In the genomic region with DNA sequence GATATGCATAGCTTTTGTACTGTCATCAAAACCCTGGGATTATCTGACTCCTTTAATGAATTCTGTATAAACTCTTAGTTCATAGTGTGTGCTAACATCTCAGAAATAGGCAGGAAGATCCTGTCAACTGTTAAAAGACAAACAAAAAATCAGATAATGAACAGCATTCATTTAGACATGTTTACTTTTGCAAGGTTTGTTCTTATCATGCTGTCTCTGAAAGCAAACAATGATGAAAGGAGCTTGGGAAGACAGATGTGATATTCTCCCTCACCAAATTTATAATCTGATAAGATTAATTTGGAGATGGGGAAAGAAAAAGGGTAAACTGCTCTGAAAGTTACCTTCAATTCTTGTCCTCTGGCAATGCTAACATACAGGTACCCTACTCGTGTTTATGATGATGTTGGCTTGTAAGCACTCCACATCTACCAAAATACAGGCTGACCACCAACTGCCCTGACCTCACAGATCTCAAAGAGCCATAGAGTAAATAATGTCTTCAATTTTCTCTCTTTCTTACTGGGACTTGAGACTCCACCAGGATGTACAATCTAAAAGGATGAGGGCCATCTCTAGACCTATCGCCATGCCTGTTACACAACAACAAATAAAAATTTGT, we compare ENCODE assay signal across 1 cellular context.
TF ChIP-seq lines count a peak whose summit lies in the region.

No MANE protein-coding gene starts in this region.

TF ChIP-seq in HepG2, 621 proteins besides CTCF, POLR2A, EP300 and RAD21 (continued from another document and continues in another):
- TF ChIP-seq ZNF614 (CRISPR knock-in tag; IDR thresholded peaks at IDR 0.05; ENCODE audit: borderline replicate concordance) (no peak), ZNF644 (CRISPR knock-in tag; IDR thresholded peaks at IDR 0.05; ENCODE audit: low read depth) (no peak), ZMYM4 (CRISPR knock-in tag; IDR thresholded peaks at IDR 0.05) (no peak), NR2C2 (CRISPR knock-in tag; IDR thresholded peaks at IDR 0.05; ENCODE audit: borderline replicate concordance) (no peak), PAWR (CRISPR knock-in tag; IDR thresholded peaks at IDR 0.05; ENCODE audit: borderline replicate concordance) (no peak), BHLHE40 (IDR thresholded peaks at IDR 0.05; ENCODE audit: low read length) (no peak), ZNF317 (CRISPR knock-in tag; IDR thresholded peaks at IDR 0.05) (no peak), KDM4B (CRISPR knock-in tag; IDR thresholded peaks at IDR 0.05) (no peak), NRL (CRISPR knock-in tag; IDR thresholded peaks at IDR 0.05; ENCODE audit: borderline replicate concordance) (no peak), ZNF891 (CRISPR knock-in tag; IDR thresholded peaks at IDR 0.05) (no peak), MAZ (IDR thresholded peaks at IDR 0.05; ENCODE audit: borderline replicate concordance, low read depth, low read length) (no peak), MAZ (CRISPR knock-in tag; IDR thresholded peaks at IDR 0.05; ENCODE audit: low read depth) (no peak), SALL2 (CRISPR knock-in tag; IDR thresholded peaks at IDR 0.05) (no peak), ZBTB38 (CRISPR knock-in tag; IDR thresholded peaks at IDR 0.05) (no peak), U2AF1 (optimal IDR thresholded peaks at IDR 0.05; ENCODE audit: low read depth, low read length) (no peak), IRX3 (CRISPR knock-in tag; IDR thresholded peaks at IDR 0.05; ENCODE audit: borderline replicate concordance, low read depth) (no peak), NFIC (IDR thresholded peaks at IDR 0.05; ENCODE audit: low read length) (peak; percentile 48; the same call in 1 of the 2 replicates), MAFK (conservative IDR thresholded peaks at IDR 0.05 in 1 of 2, IDR thresholded peaks at IDR 0.05 in 1 of 2; ENCODE audit: low read length in 2 of 2) (no peak), ZNF569 (CRISPR knock-in tag; IDR thresholded peaks at IDR 0.05; ENCODE audit: borderline replicate concordance) (no peak), ZNF441 (CRISPR knock-in tag; IDR thresholded peaks at IDR 0.05; ENCODE audit: borderline replicate concordance) (no peak), NONO (IDR thresholded peaks at IDR 0.05) (no peak), NONO (CRISPR knock-in tag; conservative IDR thresholded peaks at IDR 0.05) (no peak), GABPA (IDR thresholded peaks at IDR 0.05; ENCODE audit: low read depth, low read length) (no peak), GABPA (CRISPR knock-in tag; IDR thresholded peaks at IDR 0.05; ENCODE audit: low read depth) (no peak), KDM6A (CRISPR knock-in tag; IDR thresholded peaks at IDR 0.05; ENCODE audit: low read depth) (0 out of 2 replicates have a peak, but pooled peaks have one; percentile 13), ATM (IDR thresholded peaks at IDR 0.05; ENCODE audit: borderline replicate concordance) (no peak), ZFP1 (CRISPR knock-in tag; IDR thresholded peaks at IDR 0.05) (no peak), ZSCAN21 (CRISPR knock-in tag; IDR thresholded peaks at IDR 0.05; ENCODE audit: borderline replicate concordance) (no peak)
- TF ChIP-seq, protein P1, sequence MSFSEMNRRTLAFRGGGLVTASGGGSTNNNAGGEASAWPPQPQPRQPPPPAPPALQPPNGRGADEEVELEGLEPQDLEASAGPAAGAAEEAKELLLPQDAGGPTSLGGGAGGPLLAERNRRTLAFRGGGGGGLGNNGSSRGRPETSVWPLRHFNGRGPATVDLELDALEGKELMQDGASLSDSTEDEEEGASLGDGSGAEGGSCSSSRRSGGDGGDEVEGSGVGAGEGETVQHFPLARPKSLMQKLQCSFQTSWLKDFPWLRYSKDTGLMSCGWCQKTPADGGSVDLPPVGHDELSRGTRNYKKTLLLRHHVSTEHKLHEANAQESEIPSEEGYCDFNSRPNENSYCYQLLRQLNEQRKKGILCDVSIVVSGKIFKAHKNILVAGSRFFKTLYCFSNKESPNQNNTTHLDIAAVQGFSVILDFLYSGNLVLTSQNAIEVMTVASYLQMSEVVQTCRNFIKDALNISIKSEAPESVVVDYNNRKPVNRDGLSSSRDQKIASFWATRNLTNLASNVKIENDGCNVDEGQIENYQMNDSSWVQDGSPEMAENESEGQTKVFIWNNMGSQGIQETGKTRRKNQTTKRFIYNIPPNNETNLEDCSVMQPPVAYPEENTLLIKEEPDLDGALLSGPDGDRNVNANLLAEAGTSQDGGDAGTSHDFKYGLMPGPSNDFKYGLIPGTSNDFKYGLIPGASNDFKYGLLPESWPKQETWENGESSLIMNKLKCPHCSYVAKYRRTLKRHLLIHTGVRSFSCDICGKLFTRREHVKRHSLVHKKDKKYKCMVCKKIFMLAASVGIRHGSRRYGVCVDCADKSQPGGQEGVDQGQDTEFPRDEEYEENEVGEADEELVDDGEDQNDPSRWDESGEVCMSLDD (CRISPR knock-in tag; IDR thresholded peaks at IDR 0.05; ENCODE audit: borderline replicate concordance), result no peak
- TF ChIP-seq, protein P2, sequence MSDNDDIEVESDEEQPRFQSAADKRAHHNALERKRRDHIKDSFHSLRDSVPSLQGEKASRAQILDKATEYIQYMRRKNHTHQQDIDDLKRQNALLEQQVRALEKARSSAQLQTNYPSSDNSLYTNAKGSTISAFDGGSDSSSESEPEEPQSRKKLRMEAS (IDR thresholded peaks at IDR 0.05), result no peak
- TF ChIP-seq, protein P3, sequence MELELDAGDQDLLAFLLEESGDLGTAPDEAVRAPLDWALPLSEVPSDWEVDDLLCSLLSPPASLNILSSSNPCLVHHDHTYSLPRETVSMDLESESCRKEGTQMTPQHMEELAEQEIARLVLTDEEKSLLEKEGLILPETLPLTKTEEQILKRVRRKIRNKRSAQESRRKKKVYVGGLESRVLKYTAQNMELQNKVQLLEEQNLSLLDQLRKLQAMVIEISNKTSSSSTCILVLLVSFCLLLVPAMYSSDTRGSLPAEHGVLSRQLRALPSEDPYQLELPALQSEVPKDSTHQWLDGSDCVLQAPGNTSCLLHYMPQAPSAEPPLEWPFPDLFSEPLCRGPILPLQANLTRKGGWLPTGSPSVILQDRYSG (CRISPR knock-in tag; IDR thresholded peaks at IDR 0.05), result no peak
- TF ChIP-seq, protein P4, sequence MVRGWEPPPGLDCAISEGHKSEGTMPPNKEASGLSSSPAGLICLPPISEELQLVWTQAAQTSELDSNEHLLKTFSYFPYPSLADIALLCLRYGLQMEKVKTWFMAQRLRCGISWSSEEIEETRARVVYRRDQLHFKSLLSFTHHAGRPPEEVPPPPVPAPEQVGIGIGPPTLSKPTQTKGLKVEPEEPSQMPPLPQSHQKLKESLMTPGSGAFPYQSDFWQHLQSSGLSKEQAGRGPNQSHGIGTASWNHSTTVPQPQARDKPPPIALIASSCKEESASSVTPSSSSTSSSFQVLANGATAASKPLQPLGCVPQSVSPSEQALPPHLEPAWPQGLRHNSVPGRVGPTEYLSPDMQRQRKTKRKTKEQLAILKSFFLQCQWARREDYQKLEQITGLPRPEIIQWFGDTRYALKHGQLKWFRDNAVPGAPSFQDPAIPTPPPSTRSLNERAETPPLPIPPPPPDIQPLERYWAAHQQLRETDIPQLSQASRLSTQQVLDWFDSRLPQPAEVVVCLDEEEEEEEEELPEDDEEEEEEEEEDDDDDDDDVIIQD (CRISPR knock-in tag; IDR thresholded peaks at IDR 0.05; ENCODE audit: low read depth), result no peak
- TF ChIP-seq, protein P5, sequence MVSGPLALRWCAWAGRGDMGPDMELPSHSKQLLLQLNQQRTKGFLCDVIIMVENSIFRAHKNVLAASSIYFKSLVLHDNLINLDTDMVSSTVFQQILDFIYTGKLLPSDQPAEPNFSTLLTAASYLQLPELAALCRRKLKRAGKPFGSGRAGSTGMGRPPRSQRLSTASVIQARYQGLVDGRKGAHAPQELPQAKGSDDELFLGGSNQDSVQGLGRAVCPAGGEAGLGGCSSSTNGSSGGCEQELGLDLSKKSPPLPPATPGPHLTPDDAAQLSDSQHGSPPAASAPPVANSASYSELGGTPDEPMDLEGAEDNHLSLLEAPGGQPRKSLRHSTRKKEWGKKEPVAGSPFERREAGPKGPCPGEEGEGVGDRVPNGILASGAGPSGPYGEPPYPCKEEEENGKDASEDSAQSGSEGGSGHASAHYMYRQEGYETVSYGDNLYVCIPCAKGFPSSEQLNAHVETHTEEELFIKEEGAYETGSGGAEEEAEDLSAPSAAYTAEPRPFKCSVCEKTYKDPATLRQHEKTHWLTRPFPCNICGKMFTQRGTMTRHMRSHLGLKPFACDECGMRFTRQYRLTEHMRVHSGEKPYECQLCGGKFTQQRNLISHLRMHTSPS (CRISPR knock-in tag; IDR thresholded peaks at IDR 0.05; ENCODE audit: low read depth), result no peak
- TF ChIP-seq, protein P6, sequence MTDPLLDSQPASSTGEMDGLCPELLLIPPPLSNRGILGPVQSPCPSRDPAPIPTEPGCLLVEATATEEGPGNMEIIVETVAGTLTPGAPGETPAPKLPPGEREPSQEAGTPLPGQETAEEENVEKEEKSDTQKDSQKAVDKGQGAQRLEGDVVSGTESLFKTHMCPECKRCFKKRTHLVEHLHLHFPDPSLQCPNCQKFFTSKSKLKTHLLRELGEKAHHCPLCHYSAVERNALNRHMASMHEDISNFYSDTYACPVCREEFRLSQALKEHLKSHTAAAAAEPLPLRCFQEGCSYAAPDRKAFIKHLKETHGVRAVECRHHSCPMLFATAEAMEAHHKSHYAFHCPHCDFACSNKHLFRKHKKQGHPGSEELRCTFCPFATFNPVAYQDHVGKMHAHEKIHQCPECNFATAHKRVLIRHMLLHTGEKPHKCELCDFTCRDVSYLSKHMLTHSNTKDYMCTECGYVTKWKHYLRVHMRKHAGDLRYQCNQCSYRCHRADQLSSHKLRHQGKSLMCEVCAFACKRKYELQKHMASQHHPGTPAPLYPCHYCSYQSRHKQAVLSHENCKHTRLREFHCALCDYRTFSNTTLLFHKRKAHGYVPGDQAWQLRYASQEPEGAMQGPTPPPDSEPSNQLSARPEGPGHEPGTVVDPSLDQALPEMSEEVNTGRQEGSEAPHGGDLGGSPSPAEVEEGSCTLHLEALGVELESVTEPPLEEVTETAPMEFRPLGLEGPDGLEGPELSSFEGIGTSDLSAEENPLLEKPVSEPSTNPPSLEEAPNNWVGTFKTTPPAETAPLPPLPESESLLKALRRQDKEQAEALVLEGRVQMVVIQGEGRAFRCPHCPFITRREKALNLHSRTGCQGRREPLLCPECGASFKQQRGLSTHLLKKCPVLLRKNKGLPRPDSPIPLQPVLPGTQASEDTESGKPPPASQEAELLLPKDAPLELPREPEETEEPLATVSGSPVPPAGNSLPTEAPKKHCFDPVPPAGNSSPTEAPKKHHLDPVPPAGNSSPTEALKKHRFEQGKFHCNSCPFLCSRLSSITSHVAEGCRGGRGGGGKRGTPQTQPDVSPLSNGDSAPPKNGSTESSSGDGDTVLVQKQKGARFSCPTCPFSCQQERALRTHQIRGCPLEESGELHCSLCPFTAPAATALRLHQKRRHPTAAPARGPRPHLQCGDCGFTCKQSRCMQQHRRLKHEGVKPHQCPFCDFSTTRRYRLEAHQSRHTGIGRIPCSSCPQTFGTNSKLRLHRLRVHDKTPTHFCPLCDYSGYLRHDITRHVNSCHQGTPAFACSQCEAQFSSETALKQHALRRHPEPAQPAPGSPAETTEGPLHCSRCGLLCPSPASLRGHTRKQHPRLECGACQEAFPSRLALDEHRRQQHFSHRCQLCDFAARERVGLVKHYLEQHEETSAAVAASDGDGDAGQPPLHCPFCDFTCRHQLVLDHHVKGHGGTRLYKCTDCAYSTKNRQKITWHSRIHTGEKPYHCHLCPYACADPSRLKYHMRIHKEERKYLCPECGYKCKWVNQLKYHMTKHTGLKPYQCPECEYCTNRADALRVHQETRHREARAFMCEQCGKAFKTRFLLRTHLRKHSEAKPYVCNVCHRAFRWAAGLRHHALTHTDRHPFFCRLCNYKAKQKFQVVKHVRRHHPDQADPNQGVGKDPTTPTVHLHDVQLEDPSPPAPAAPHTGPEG (CRISPR knock-in tag; IDR thresholded peaks at IDR 0.05), result no peak
- TF ChIP-seq, protein P7, sequence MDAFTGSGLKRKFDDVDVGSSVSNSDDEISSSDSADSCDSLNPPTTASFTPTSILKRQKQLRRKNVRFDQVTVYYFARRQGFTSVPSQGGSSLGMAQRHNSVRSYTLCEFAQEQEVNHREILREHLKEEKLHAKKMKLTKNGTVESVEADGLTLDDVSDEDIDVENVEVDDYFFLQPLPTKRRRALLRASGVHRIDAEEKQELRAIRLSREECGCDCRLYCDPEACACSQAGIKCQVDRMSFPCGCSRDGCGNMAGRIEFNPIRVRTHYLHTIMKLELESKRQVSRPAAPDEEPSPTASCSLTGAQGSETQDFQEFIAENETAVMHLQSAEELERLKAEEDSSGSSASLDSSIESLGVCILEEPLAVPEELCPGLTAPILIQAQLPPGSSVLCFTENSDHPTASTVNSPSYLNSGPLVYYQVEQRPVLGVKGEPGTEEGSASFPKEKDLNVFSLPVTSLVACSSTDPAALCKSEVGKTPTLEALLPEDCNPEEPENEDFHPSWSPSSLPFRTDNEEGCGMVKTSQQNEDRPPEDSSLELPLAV (CRISPR knock-in tag; conservative IDR thresholded peaks at IDR 0.05; ENCODE audit: low read depth), result no peak
- TF ChIP-seq, protein P8, sequence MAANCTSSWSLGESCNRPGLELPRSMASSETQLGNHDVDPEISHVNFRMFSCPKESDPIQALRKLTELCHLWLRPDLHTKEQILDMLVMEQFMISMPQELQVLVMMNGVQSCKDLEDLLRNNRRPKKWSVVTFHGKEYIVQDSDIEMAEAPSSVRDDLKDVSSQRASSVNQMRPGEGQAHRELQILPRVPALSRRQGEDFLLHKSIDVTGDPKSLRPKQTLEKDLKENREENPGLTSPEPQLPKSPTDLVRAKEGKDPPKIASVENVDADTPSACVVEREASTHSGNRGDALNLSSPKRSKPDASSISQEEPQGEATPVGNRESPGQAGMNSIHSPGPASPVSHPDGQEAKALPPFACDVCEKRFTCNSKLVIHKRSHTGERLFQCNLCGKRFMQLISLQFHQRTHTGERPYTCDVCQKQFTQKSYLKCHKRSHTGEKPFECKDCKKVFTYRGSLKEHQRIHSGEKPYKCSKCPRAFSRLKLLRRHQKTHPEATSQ (CRISPR knock-in tag; IDR thresholded peaks at IDR 0.05; ENCODE audit: borderline replicate concordance), result peak; percentile 44; the same call in 1 of the 2 replicates
- TF ChIP-seq, protein P9, sequence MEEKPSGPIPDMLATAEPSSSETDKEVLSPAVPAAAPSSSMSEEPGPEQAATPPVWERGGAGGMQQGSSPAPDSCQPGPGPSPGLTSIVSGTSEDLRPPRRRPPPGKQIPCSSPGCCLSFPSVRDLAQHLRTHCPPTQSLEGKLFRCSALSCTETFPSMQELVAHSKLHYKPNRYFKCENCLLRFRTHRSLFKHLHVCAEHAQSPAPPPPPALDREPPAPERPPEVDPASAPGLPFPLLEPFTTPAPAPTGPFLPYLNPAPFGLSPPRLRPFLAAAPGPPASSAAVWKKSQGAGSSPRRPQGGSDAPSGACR (CRISPR knock-in tag; IDR thresholded peaks at IDR 0.05), result no peak
- TF ChIP-seq, protein P10, sequence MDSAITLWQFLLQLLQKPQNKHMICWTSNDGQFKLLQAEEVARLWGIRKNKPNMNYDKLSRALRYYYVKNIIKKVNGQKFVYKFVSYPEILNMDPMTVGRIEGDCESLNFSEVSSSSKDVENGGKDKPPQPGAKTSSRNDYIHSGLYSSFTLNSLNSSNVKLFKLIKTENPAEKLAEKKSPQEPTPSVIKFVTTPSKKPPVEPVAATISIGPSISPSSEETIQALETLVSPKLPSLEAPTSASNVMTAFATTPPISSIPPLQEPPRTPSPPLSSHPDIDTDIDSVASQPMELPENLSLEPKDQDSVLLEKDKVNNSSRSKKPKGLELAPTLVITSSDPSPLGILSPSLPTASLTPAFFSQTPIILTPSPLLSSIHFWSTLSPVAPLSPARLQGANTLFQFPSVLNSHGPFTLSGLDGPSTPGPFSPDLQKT (CRISPR knock-in tag; IDR thresholded peaks at IDR 0.05; ENCODE audit: borderline replicate concordance), result no peak
